2 cellular contexts compared by ENCODE assay signal in the genomic region with DNA sequence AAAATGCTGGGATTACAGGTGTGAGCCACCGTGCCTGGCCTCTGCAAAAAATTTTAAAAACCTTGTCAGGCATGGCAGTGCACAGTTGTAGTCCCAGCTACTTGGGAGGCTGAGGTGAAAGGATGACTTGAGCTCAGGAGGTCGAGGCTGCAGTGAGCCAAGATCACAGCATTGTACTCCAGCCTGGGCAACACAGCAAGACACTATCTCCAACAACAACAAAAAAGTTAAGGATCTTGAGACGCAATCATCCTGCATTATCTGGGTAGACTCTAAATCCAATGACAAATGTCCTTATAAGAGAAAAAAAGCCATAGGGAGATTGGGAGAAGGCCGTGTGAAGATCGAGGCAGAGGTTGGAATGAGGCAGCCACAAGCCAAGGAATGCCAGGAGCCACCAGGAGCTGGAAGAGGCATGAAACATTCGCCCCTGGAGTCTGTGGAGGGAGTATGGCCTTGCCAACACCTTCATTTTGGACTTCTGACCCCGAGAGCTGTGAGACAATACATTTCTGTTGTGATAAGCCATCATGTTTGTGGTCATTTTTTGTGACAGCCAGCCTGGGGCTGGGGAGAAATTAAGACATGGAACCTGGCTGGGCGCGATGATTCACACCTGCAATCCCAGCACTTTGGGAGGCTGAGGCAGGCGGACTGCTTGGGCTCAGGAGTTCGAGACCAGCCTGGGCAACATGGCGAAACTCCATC.
TF ChIP-seq lines count a peak whose summit lies in the region.

No MANE protein-coding gene starts in this region.

TF ChIP-seq in HEK293, 187 proteins besides CTCF, POLR2A, EP300 and RAD21:
- TF ChIP-seq ZNF121 (tag by site-specific recombination; IDR thresholded peaks at IDR 0.05), result peak; percentile 79; the same call in 1 of the 2 replicates
- TF ChIP-seq, protein P1, sequence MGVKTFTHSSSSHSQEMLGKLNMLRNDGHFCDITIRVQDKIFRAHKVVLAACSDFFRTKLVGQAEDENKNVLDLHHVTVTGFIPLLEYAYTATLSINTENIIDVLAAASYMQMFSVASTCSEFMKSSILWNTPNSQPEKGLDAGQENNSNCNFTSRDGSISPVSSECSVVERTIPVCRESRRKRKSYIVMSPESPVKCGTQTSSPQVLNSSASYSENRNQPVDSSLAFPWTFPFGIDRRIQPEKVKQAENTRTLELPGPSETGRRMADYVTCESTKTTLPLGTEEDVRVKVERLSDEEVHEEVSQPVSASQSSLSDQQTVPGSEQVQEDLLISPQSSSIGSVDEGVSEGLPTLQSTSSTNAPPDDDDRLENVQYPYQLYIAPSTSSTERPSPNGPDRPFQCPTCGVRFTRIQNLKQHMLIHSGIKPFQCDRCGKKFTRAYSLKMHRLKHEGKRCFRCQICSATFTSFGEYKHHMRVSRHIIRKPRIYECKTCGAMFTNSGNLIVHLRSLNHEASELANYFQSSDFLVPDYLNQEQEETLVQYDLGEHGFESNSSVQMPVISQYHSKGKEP (tag by site-specific recombination; IDR thresholded peaks at IDR 0.05), result no peak
- TF ChIP-seq ZFP41 (tag by site-specific recombination; IDR thresholded peaks at IDR 0.05; ENCODE audit: borderline replicate concordance), result no peak
- TF ChIP-seq ZNF223 (tag by site-specific recombination; IDR thresholded peaks at IDR 0.05), result no peak
- no peak for TF ChIP-seq ZNF555 (tag by site-specific recombination; conservative IDR thresholded peaks at IDR 0.05)

TF ChIP-seq in GM23338, 12 proteins besides CTCF, POLR2A, EP300 and RAD21:
- TF ChIP-seq NANOG (IDR thresholded peaks at IDR 0.05; ENCODE audit: borderline replicate concordance) (no peak), JUNB (IDR thresholded peaks at IDR 0.05; ENCODE audit: unreplicated experiment) (no peak), ZNF331 (CRISPR knock-in tag; IDR thresholded peaks at IDR 0.05; ENCODE audit: low read depth) (no peak), ZNF114 (CRISPR knock-in tag; IDR thresholded peaks at IDR 0.05) (no peak), CREB1 (CRISPR knock-in tag; IDR thresholded peaks at IDR 0.05; ENCODE audit: low read depth) (no peak), EZH2phosphoT487 (IDR thresholded peaks at IDR 0.05; ENCODE audit: unreplicated experiment) (no peak), STAT1 (IDR thresholded peaks at IDR 0.05; ENCODE audit: unreplicated experiment) (no peak), EZH2 (IDR thresholded peaks at IDR 0.05; ENCODE audit: low read depth, unreplicated experiment) (no peak), POLR2AphosphoS5 (IDR thresholded peaks at IDR 0.05; ENCODE audit: low read depth) (no peak)
- TF ChIP-seq, protein P2, sequence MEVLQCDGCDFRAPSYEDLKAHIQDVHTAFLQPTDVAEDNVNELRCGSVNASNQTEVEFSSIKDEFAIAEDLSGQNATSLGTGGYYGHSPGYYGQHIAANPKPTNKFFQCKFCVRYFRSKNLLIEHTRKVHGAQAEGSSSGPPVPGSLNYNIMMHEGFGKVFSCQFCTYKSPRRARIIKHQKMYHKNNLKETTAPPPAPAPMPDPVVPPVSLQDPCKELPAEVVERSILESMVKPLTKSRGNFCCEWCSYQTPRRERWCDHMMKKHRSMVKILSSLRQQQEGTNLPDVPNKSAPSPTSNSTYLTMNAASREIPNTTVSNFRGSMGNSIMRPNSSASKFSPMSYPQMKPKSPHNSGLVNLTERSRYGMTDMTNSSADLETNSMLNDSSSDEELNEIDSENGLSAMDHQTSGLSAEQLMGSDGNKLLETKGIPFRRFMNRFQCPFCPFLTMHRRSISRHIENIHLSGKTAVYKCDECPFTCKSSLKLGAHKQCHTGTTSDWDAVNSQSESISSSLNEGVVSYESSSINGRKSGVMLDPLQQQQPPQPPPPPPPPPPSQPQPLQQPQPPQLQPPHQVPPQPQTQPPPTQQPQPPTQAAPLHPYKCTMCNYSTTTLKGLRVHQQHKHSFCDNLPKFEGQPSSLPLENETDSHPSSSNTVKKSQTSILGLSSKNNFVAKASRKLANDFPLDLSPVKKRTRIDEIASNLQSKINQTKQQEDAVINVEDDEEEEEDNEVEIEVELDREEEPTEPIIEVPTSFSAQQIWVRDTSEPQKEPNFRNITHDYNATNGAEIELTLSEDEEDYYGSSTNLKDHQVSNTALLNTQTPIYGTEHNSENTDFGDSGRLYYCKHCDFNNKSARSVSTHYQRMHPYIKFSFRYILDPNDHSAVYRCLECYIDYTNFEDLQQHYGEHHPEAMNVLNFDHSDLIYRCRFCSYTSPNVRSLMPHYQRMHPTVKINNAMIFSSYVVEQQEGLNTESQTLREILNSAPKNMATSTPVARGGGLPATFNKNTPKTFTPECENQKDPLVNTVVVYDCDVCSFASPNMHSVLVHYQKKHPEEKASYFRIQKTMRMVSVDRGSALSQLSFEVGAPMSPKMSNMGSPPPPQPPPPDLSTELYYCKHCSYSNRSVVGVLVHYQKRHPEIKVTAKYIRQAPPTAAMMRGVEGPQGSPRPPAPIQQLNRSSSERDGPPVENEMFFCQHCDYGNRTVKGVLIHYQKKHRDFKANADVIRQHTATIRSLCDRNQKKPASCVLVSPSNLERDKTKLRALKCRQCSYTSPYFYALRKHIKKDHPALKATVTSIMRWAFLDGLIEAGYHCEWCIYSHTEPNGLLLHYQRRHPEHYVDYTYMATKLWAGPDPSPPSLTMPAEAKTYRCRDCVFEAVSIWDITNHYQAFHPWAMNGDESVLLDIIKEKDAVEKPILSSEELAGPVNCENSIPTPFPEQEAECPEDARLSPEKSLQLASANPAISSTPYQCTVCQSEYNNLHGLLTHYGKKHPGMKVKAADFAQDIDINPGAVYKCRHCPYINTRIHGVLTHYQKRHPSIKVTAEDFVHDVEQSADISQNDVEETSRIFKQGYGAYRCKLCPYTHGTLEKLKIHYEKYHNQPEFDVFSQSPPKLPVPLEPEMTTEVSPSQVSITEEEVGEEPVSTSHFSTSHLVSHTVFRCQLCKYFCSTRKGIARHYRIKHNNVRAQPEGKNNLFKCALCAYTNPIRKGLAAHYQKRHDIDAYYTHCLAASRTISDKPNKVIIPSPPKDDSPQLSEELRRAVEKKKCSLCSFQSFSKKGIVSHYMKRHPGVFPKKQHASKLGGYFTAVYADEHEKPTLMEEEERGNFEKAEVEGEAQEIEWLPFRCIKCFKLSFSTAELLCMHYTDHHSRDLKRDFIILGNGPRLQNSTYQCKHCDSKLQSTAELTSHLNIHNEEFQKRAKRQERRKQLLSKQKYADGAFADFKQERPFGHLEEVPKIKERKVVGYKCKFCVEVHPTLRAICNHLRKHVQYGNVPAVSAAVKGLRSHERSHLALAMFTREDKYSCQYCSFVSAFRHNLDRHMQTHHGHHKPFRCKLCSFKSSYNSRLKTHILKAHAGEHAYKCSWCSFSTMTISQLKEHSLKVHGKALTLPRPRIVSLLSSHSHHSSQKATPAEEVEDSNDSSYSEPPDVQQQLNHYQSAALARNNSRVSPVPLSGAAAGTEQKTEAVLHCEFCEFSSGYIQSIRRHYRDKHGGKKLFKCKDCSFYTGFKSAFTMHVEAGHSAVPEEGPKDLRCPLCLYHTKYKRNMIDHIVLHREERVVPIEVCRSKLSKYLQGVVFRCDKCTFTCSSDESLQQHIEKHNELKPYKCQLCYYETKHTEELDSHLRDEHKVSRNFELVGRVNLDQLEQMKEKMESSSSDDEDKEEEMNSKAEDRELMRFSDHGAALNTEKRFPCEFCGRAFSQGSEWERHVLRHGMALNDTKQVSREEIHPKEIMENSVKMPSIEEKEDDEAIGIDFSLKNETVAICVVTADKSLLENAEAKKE (CRISPR knock-in tag; IDR thresholded peaks at IDR 0.05), result no peak
- TF ChIP-seq, protein P3, sequence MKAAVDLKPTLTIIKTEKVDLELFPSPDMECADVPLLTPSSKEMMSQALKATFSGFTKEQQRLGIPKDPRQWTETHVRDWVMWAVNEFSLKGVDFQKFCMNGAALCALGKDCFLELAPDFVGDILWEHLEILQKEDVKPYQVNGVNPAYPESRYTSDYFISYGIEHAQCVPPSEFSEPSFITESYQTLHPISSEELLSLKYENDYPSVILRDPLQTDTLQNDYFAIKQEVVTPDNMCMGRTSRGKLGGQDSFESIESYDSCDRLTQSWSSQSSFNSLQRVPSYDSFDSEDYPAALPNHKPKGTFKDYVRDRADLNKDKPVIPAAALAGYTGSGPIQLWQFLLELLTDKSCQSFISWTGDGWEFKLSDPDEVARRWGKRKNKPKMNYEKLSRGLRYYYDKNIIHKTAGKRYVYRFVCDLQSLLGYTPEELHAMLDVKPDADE (IDR thresholded peaks at IDR 0.05), result no peak
TF ChIP-seq in GM23338: peak in this region for 0.
